8 cellular contexts compared by ENCODE assay signal in genomic region chr20:59087829-59088433, GRCh38. TPM values are rescaled to one million over a fixed set of nuclear protein-coding genes. Genes with fewer than 3 reads are reported as not detected.
A peak's percentile ranks its signal among the peaks of the same experiment; 100 is the strongest.
DNase-seq lines count a peak whose midpoint lies in the region; ATAC-seq, FAIRE-seq and TF ChIP-seq lines count a peak whose summit lies in the region.

No MANE protein-coding gene starts in this region.

- no peaks in the 10 kb centered on the region for H3K79me2 ChIP-seq in mammary epithelial cell (ENCODE audit: insufficient read depth, low read length)
- no peaks in the 10 kb centered on the region for H3K79me2 ChIP-seq in keratinocyte (ENCODE audit: control insufficient read depth, insufficient read depth, low read length)

- WGBS in mammary epithelial cell (ENCODE audit: low coverage, missing lambda C conversion rate): 20% methylated on average over 5 of the region's 5 CpGs

- no peaks in the 10 kb centered on the region for H4K20me1 ChIP-seq in mammary epithelial cell (ENCODE audit: insufficient read depth, low read length)
- no peaks in the 10 kb centered on the region for H4K20me1 ChIP-seq in keratinocyte (ENCODE audit: control insufficient read depth, extremely low read depth, insufficient read depth, low read length)

- in situ Hi-C loops in mammary epithelial cell (cut with MboI; ENCODE audit: low sequenced_read_pairs in 2 of 2): loop anchor here (10.0 to 25.0 kb wide), 2 partner anchors 117 to 124 kb away; no protein-coding TSS in a partner anchor

- CTCF ChIA-PET in mammary epithelial cell (lab: Charles Lee; ENCODE audit: low non-redundant PET): interaction anchor here (0.6 kb wide), 1 partner anchor 1466 kb away, joined by 8 read pairs; no protein-coding TSS in a partner anchor

- dilution Hi-C loops in mammary epithelial cell (cut with HindIII; ENCODE audit: low sequenced_read_pairs): no loop called here
- dilution Hi-C loops in keratinocyte (cut with MboI; ENCODE audit: extremely low pct_ligation_motif_present, low sequenced_read_pairs): no loop called here

- H3K9ac ChIP-seq in mammary epithelial cell (ENCODE audit: insufficient read depth, low read length) (no peak overlapping the region), keratinocyte (ENCODE audit: control insufficient read depth, extremely low read depth, insufficient read depth, low read length) (no peak overlapping the region)

- peak; percentile 97 for FAIRE-seq in A204.1 (lab: Jason Lieb, UNC)
- FAIRE-seq in GM19239 (lab: Jason Lieb, UNC): no peak
- peak; percentile 23 for FAIRE-seq in keratinocyte (lab: Jason Lieb, UNC)

- no peak for ATAC-seq in HG02623 (IDR thresholded peaks at IDR 0.05; ENCODE audit: unreplicated experiment)

- no peaks in the 10 kb centered on the region for H3K9me1 ChIP-seq in keratinocyte (ENCODE audit: control insufficient read depth, extremely low read depth, insufficient read depth, low read length)

- H3K9me3 ChIP-seq in mammary epithelial cell (replicated peaks; ENCODE audit: insufficient read depth, low read length) (no peaks in the 10 kb centered on the region), keratinocyte (ENCODE audit: control insufficient read depth, low read depth, low read length) (no peaks in the 10 kb centered on the region)

- intact Hi-C loops in mammary epithelial cell (cut with micrococcal nuclease): loop anchor here (1.0 to 5.0 kb wide), 6 partner anchors 36 to 409 kb away; no protein-coding TSS in a partner anchor

- no TSS peak for BruUV-seq in mammary epithelial cell (replicated peaks; lab: Mats Ljungman, UMichigan)

- H3K4me2 ChIP-seq in mammary epithelial cell (ENCODE audit: insufficient read depth, low read depth, low read length): no peak overlapping the region
- no peak overlapping the region for H3K4me2 ChIP-seq in keratinocyte (ENCODE audit: control insufficient read depth, extremely low read depth, insufficient read depth, low read depth, low read length)

- no peak overlapping the region for H2AFZ ChIP-seq in mammary epithelial cell (ENCODE audit: low read depth, low read length)
- H2AFZ ChIP-seq in keratinocyte (ENCODE audit: control insufficient read depth, low read length): no peak overlapping the region

- DNase-seq in GM19239 (ENCODE audit: insufficient read length, low spot score): peak; percentile 45
- DNase-seq in NCI-H2196 (lab: John Stamatoyannopoulos, UW; ENCODE audit: unreplicated experiment): peak; percentile 70
- peak; percentile 62 to 84 (median 78) for DNase-seq in activated CD4-positive, CD25-positive, alpha-beta regulatory T cell (lab: John Stamatoyannopoulos, UW)
- peak; percentile 47 for DNase-seq in mammary epithelial cell
- DNase-seq in keratinocyte (ENCODE audit: low read depth, low spot score): no peak
- DNase-seq in stimulated activated CD4-positive, alpha-beta T cell treated with anti-CD3 and anti-CD28 coated beads, Interleukin-1b, Interleukin-23, amount 100 ng/mL, for 4 hours (ENCODE audit: low read depth in 2 of 2): peak; percentile 88

- H3K4me3 ChIP-seq in mammary epithelial cell (replicated peaks in 1 of 3; ENCODE audit: insufficient read depth in 1 of 3, low read depth in 2 of 3, low read length in 3 of 3) (no peak overlapping the region), keratinocyte (ENCODE audit: control insufficient read depth in 2 of 3, extremely low read depth in 1 of 3, insufficient read depth in 2 of 3, low read depth in 1 of 3, low read length in 3 of 3) (no peak overlapping the region)

- no peaks in the 10 kb centered on the region for H3K36me3 ChIP-seq in mammary epithelial cell (ENCODE audit: insufficient read depth, low read length)
- no peaks in the 10 kb centered on the region for H3K36me3 ChIP-seq in keratinocyte (ENCODE audit: control insufficient read depth in 2 of 2, extremely low read depth in 1 of 2, insufficient read depth in 2 of 2, low read length in 2 of 2)

- H3K4me1 ChIP-seq in mammary epithelial cell (ENCODE audit: insufficient read depth, low read length): peaks cover under 1% of the 10 kb centered on the region
- peaks cover 2% of the 10 kb centered on the region for H3K4me1 ChIP-seq in keratinocyte (ENCODE audit: control insufficient read depth, extremely low read depth, insufficient read depth, low read length)

- H3K27ac ChIP-seq in mammary epithelial cell (ENCODE audit: insufficient read depth, low read depth, low read length) (no peak overlapping the region), keratinocyte (ENCODE audit: control insufficient read depth, insufficient read depth, low read length) (no peak overlapping the region)

- H3K27me3 ChIP-seq in mammary epithelial cell (ENCODE audit: insufficient read depth, low read length) (peaks cover 7% of the 10 kb centered on the region), keratinocyte (ENCODE audit: control insufficient read depth, extremely low read depth, insufficient read depth, low read length) (peaks cover 14% of the 10 kb centered on the region)

- TF ChIP-seq CTCF in mammary epithelial cell (conservative IDR thresholded peaks at IDR 0.05 in 1 of 2, IDR thresholded peaks at IDR 0.05 in 1 of 2; ENCODE audit: extremely low read depth in 1 of 2, insufficient read depth in 1 of 2, low read depth in 1 of 2, low read length in 2 of 2): peak; percentile 89 to 97
- TF ChIP-seq CTCF in keratinocyte (optimal IDR thresholded peaks at IDR 0.05 in 1 of 3, IDR thresholded peaks at IDR 0.05 in 1 of 3, conservative IDR thresholded peaks at IDR 0.05 in 1 of 3; ENCODE audit: extremely low read depth in 1 of 3, insufficient read depth in 2 of 3, low read length in 3 of 3): peak; percentile 80 to 86 (median 84)

RNA-seq across cellular contexts. Expression of gene PRELID3B, which starts 45.3 kb away (rescaled TPM):
- 100 to 1,000 TPM in 1 of 2 donors, 10 to 100 TPM in 1; 81.2 to 103 TPM for total RNA-seq in mammary epithelial cell
- polyA plus RNA-seq in mammary epithelial cell (49.5 TPM), keratinocyte (70.7 to 86.9 TPM (median 75.3 TPM) in 3 replicates)
- polyA minus RNA-seq in mammary epithelial cell (91.4 TPM), keratinocyte (90.1 to 126 TPM (median 96.3 TPM) in 3 replicates)
- 211 TPM for polyA plus RNA-seq in keratinocyte (2011; ENCODE audit: low read depth)
- polyA plus RNA-seq in keratinocyte (2011; cell fraction: cytosol; rRNA removed): 66.1 and 129 TPM in 2 replicates
- 26.8 and 42.0 TPM in 2 replicates for polyA plus RNA-seq in keratinocyte (2011; cell fraction: nucleus; rRNA removed)
- polyA plus RNA-seq in keratinocyte (2012; ENCODE audit: low replicate concordance): 79.1 and 112 TPM in 2 replicates
- polyA minus RNA-seq in keratinocyte (2011; cell fraction: cytosol; rRNA and poly(A)+ RNA removed): 106 TPM
- 26.6 and 32.0 TPM in 2 replicates for polyA minus RNA-seq in keratinocyte (2011; cell fraction: nucleus; rRNA and poly(A)+ RNA removed)

RNA-seq across cellular contexts. Expression of gene ATP5F1E, which starts 55.8 kb away (rescaled TPM):
- 10 to 100 TPM; 13.7 to 75.4 TPM for total RNA-seq in mammary epithelial cell
- 39.1 TPM for polyA plus RNA-seq in mammary epithelial cell
- polyA minus RNA-seq in mammary epithelial cell: 9.7 TPM
- polyA plus RNA-seq in keratinocyte: 48.3 to 100 TPM (median 99.7 TPM) in 3 replicates
- 103 TPM for polyA plus RNA-seq in keratinocyte (2011; ENCODE audit: low read depth)
- 59.0 and 59.8 TPM in 2 replicates for polyA plus RNA-seq in keratinocyte (2011; cell fraction: cytosol; rRNA removed)
- polyA plus RNA-seq in keratinocyte (2011; cell fraction: nucleus; rRNA removed): 9.8 and 16.4 TPM in 2 replicates
- 71.0 and 118 TPM in 2 replicates for polyA plus RNA-seq in keratinocyte (2012; ENCODE audit: low replicate concordance)
- polyA minus RNA-seq in keratinocyte: 5.2 to 8.3 TPM (median 6.4 TPM) in 3 replicates
- polyA minus RNA-seq in keratinocyte (2011; cell fraction: cytosol; rRNA and poly(A)+ RNA removed): 37.8 TPM
- 3.3 and 3.9 TPM in 2 replicates for polyA minus RNA-seq in keratinocyte (2011; cell fraction: nucleus; rRNA and poly(A)+ RNA removed)
